In genomic region chr1:12525311-12526181, GRCh38 we compare ENCODE assay signal across 13 cellular contexts.
A peak's percentile ranks its signal among the peaks of the same experiment; 100 is the strongest.
DNase-seq lines count a peak whose midpoint lies in the region; ATAC-seq and TF ChIP-seq lines count a peak whose summit lies in the region.
"Had no signal": no experiment of that assay in that cellular context is flagged by ENCODE, and none has a peak within 500 bp of the region (broad histone marks: within the 10 kb centered on the region; RNA-seq: fewer than 3 reads in every experiment).

No MANE protein-coding gene starts in this region.

- H3K18ac ChIP-seq in IMR-90 (ENCODE audit: low read depth, low read length): no peak overlapping the region; the same call in 1 of the 2 replicates

- no peaks in the 10 kb centered on the region for H3K79me1 ChIP-seq in IMR-90 (ENCODE audit: low read depth in 1 of 2, low read length in 2 of 2)

- no peak overlapping the region for H3K27ac ChIP-seq in IMR-90 (ENCODE audit: insufficient read depth, low read length)
- H3K27ac ChIP-seq in GM23248: no peak overlapping the region
- H3K27ac ChIP-seq: foreskin keratinocyte, WERI-Rb-1 had no signal

- in situ Hi-C loops in IMR-90 (cut with MboI; ENCODE audit: low sequenced_read_pairs) (no loop called here), GM23248 (cut with MboI) (no loop called here)

- peaks cover 14% of the 10 kb centered on the region for H3K4me1 Mint-ChIP-seq in activated T-helper 1 cell treated with anti-CD3 and anti-CD28 coated beads, Interleukin-12 subunit alpha, Interleukin-12 subunit beta, Interleukin-2, Interleukin-4 antibody, amounts not matched to agents 30 ng/mL and 10 ng/mL and 1 ng/mL, durations not matched to agents 14 hours and 24 hours and 36 hours (ENCODE audit: low read depth)

- no peak overlapping the region for H2BK5ac ChIP-seq in IMR-90 (ENCODE audit: low read depth, low read length, poor library complexity, severe bottlenecking)

- H3K9me1 ChIP-seq in IMR-90 (ENCODE audit: insufficient read depth, low read length): 0 out of 2 replicates have a peak, but pooled peaks cover 4% of the 10 kb centered on the region

- dilution Hi-C loops in IMR-90 (cut with HindIII; ENCODE audit: low sequenced_read_pairs, unreplicated experiment): no loop called here

- no peak overlapping the region for H3K9ac ChIP-seq in IMR-90 (ENCODE audit: low read depth, low read length)
- no peak overlapping the region for H3K9ac ChIP-seq in GM23248

- no peak overlapping the region for H4K91ac ChIP-seq in IMR-90 (ENCODE audit: insufficient read depth, low read depth, low read length)

- H3K27ac Mint-ChIP-seq in activated T-helper 1 cell treated with anti-CD3 and anti-CD28 coated beads, Interleukin-12 subunit alpha, Interleukin-12 subunit beta, Interleukin-2, Interleukin-4 antibody, amounts not matched to agents 30 ng/mL and 10 ng/mL and 1 ng/mL, durations not matched to agents 14 hours and 24 hours and 36 hours: peak overlapping the region; percentile 67
- H3K27ac Mint-ChIP-seq: HFFc6 had no signal

- no peak overlapping the region for H3K4me3 ChIP-seq in IMR-90 (ENCODE audit: insufficient read depth, low read depth, low read length)
- H3K4me3 ChIP-seq in GM23248: no peak overlapping the region

- no peaks in the 10 kb centered on the region for H3K9me3 ChIP-seq in IMR-90 (ENCODE audit: control insufficient read depth, insufficient read depth, low read length)
- H3K9me3 ChIP-seq in GM23248 (ENCODE audit: low read depth): no peaks in the 10 kb centered on the region

- H3K36me3 ChIP-seq in IMR-90 (ENCODE audit: control insufficient read depth, insufficient read depth, low read length) (no peaks in the 10 kb centered on the region), GM23248 (ENCODE audit: low read depth) (no peaks in the 10 kb centered on the region)
- H3K36me3 ChIP-seq: WERI-Rb-1 had no signal

- TF ChIP-seq RAD21 in IMR-90 (IDR thresholded peaks at IDR 0.05; ENCODE audit: low read length): no peak

- no peak overlapping the region; the same call in 2 of the 3 replicates for H2BK15ac ChIP-seq in IMR-90 (ENCODE audit: low read depth, low read length)

- intact Hi-C loops in IMR-90 (cut with micrococcal nuclease): no loop called here
- intact Hi-C loops in activated T-helper 1 cell treated with anti-CD3 and anti-CD28 coated beads, Interleukin-12 subunit alpha, Interleukin-12 subunit beta, Interleukin-2, Interleukin-4 antibody, amounts not matched to agents 30 ng/mL and 10 ng/mL and 1 ng/mL, durations not matched to agents 14 hours and 24 hours and 36 hours (cut with micrococcal nuclease): no loop called here

- no peak for TF ChIP-seq POLR2A in IMR-90 (IDR thresholded peaks at IDR 0.05; ENCODE audit: low read depth, low read length)

- CTCF ChIA-PET in IMR-90 (lab: Yijun Ruan, JAX): no interaction called here

- no peak overlapping the region for H3K4me3 Mint-ChIP-seq in activated T-helper 1 cell treated with anti-CD3 and anti-CD28 coated beads, Interleukin-12 subunit alpha, Interleukin-12 subunit beta, Interleukin-2, Interleukin-4 antibody, amounts not matched to agents 30 ng/mL and 10 ng/mL and 1 ng/mL, durations not matched to agents 14 hours and 24 hours and 36 hours
- H3K4me3 Mint-ChIP-seq: HFFc6, natural killer cell had no signal

- H2BK120ac ChIP-seq in IMR-90 (ENCODE audit: low read depth, low read length): no peak overlapping the region

- no peak overlapping the region for H3K4ac ChIP-seq in IMR-90 (ENCODE audit: low read depth, low read length)

- no peaks in the 10 kb centered on the region for H3K9me2 ChIP-seq in GM23248 (ENCODE audit: insufficient read depth)

- peak overlapping the region; percentile 24 for H2AFZ ChIP-seq in IMR-90 (replicated peaks; ENCODE audit: low read length, poor library complexity)
- H2AFZ ChIP-seq in GM23248: no peak overlapping the region

- H3K4me1 ChIP-seq in IMR-90 (ENCODE audit: control insufficient read depth, insufficient read depth, low read length) (peaks cover 8% of the 10 kb centered on the region), GM23248 (ENCODE audit: insufficient read depth) (peaks cover 7% of the 10 kb centered on the region)
- H3K4me1 ChIP-seq: foreskin keratinocyte had no signal

- 0 out of 2 replicates have a peak overlapping the region, but pooled peaks have one; percentile 21 for H3K14ac ChIP-seq in IMR-90 (replicated peaks; ENCODE audit: low read depth, low read length)

- ATAC-seq in IMR-90 (ENCODE audit: low read depth) (peak; percentile 24), GM21723 (IDR thresholded peaks at IDR 0.05; ENCODE audit: unreplicated experiment) (no peak)
- ATAC-seq: foreskin keratinocyte, natural killer cell had no signal

- DNase-seq in IMR-90: no peak
- DNase-seq in activated T-helper 1 cell treated with anti-CD3 and anti-CD28 coated beads, Interleukin-12 subunit alpha, Interleukin-12 subunit beta, Interleukin-2, Interleukin-4 antibody, amounts not matched to agents 30 ng/mL and 10 ng/mL and 1 ng/mL, durations not matched to agents 14 hours and 24 hours and 36 hours (ENCODE audit: low spot score): no peak
- peak; percentile 53 for DNase-seq in left kidney (ENCODE audit: low read depth, low spot score)
- DNase-seq in smooth muscle cell of the brain vasculature (ENCODE audit: low read depth, low spot score): peak; percentile 28
- DNase-seq in COLO668 (lab: John Stamatoyannopoulos, UW; ENCODE audit: unreplicated experiment): no peak
- DNase-seq in NCI-H146 (lab: John Stamatoyannopoulos, UW): no peak
- DNase-seq in GM23248: no peak
- DNase-seq: DMS 273 treated with DMSO at 0.1 percent for 48 hours, foreskin keratinocyte, HFFc6, natural killer cell, WERI-Rb-1 had no signal

- no peaks in the 10 kb centered on the region for H3K79me2 ChIP-seq in GM23248 (ENCODE audit: insufficient read depth)

- no peak overlapping the region for H3K4me2 ChIP-seq in IMR-90 (ENCODE audit: low read depth, low read length)
- no peak overlapping the region for H3K4me2 ChIP-seq in GM23248 (ENCODE audit: unreplicated experiment)

- H3K36me3 Mint-ChIP-seq in activated T-helper 1 cell treated with anti-CD3 and anti-CD28 coated beads, Interleukin-12 subunit alpha, Interleukin-12 subunit beta, Interleukin-2, Interleukin-4 antibody, amounts not matched to agents 30 ng/mL and 10 ng/mL and 1 ng/mL, durations not matched to agents 14 hours and 24 hours and 36 hours (ENCODE audit: low read depth): peaks cover 5% of the 10 kb centered on the region
- H3K36me3 Mint-ChIP-seq: natural killer cell had no signal

- no peak overlapping the region for H3K23ac ChIP-seq in IMR-90 (ENCODE audit: low read depth, low read length)

- no peak overlapping the region for H3K56ac ChIP-seq in IMR-90 (ENCODE audit: extremely low read depth, insufficient read depth, low read length)

- no peaks in the 10 kb centered on the region for H3F3A ChIP-seq in GM23248 (ENCODE audit: insufficient read depth)

- peaks cover 4% of the 10 kb centered on the region for H3K9me3 Mint-ChIP-seq in activated T-helper 1 cell treated with anti-CD3 and anti-CD28 coated beads, Interleukin-12 subunit alpha, Interleukin-12 subunit beta, Interleukin-2, Interleukin-4 antibody, amounts not matched to agents 30 ng/mL and 10 ng/mL and 1 ng/mL, durations not matched to agents 14 hours and 24 hours and 36 hours
- H3K9me3 Mint-ChIP-seq: HFFc6, natural killer cell had no signal

- WGBS in IMR-90 (ENCODE audit: extremely low coverage in 2 of 2, insufficient read length in 1 of 2), 2 experiments: 92% methylated on average over 5 of the region's 13 CpGs; no CpG with 5 or more reads in 1 of the 2 experiments
- 84 to 87% methylated on average over 11 to 13 of the region's 13 CpGs for WGBS in GM23248 (ENCODE audit: low coverage in 1 of 2, low lambda C conversion rate in 2 of 2, missing lambda C conversion rate in 2 of 2), 2 experiments

- H3K27me3 ChIP-seq in IMR-90 (ENCODE audit: control insufficient read depth, insufficient read depth, low read length): no peaks in the 10 kb centered on the region
- H3K27me3 ChIP-seq in GM23248 (replicated peaks; ENCODE audit: insufficient read depth): no peaks in the 10 kb centered on the region

- BruUV-seq in IMR-90 (replicated peaks; lab: Mats Ljungman, UMichigan): no TSS peak

- 0 out of 2 replicates have a peak overlapping the region, but pooled peaks have one; percentile 39 for H2AK5ac ChIP-seq in IMR-90 (ENCODE audit: low read depth, low read length)

- no peak overlapping the region for H2BK20ac ChIP-seq in IMR-90 (ENCODE audit: low read depth, low read length)

- TF ChIP-seq CTCF in IMR-90 (conservative IDR thresholded peaks at IDR 0.05; ENCODE audit: low read depth, low read length): no peak

- H4K5ac ChIP-seq in IMR-90 (ENCODE audit: low read depth, low read length): peak overlapping the region; percentile 19; the same call in 1 of the 2 replicates

- H3K27me3 Mint-ChIP-seq in activated T-helper 1 cell treated with anti-CD3 and anti-CD28 coated beads, Interleukin-12 subunit alpha, Interleukin-12 subunit beta, Interleukin-2, Interleukin-4 antibody, amounts not matched to agents 30 ng/mL and 10 ng/mL and 1 ng/mL, durations not matched to agents 14 hours and 24 hours and 36 hours (ENCODE audit: insufficient read depth): no peaks in the 10 kb centered on the region

- H2AK9ac ChIP-seq in IMR-90 (replicated peaks; ENCODE audit: low read depth, low read length, poor library complexity): no peak overlapping the region

- peak overlapping the region in 1 of 2 experiments; percentile 56; a peak in 1 of 4 replicates for H4K8ac ChIP-seq in IMR-90 (ENCODE audit: low read depth in 2 of 2, low read length in 2 of 2)

- POLR2A ChIA-PET in IMR-90 (lab: Charles Lee; ENCODE audit: unreplicated experiment): no interaction called here

- no peaks in the 10 kb centered on the region for H4K20me1 ChIP-seq in IMR-90 (ENCODE audit: insufficient read depth, low read length)
- H4K20me1 ChIP-seq in GM23248 (ENCODE audit: insufficient read depth): no peaks in the 10 kb centered on the region

TF ChIP-seq in IMR-90, 13 proteins besides CTCF, POLR2A, EP300 and RAD21:
- no peak for TF ChIP-seq MAFK (IDR thresholded peaks at IDR 0.05; ENCODE audit: low read depth, low read length)
- no peak for TF ChIP-seq SMC3 (IDR thresholded peaks at IDR 0.05; ENCODE audit: low read depth, low read length)
- TF ChIP-seq ELK1 (IDR thresholded peaks at IDR 0.05; ENCODE audit: borderline replicate concordance, low read depth, low read length): no peak
- TF ChIP-seq RFX5 (IDR thresholded peaks at IDR 0.05; ENCODE audit: low read depth, low read length): no peak
- no peak for TF ChIP-seq CEBPB (IDR thresholded peaks at IDR 0.05; ENCODE audit: low read depth, low read length)

Comparison
In these comparisons a context has a peak if more than half of its experiments do, and no peak if none do; other contexts are left out.
1. DNase-seq: peak in left kidney (single experiment) and smooth muscle cell of the brain vasculature (single experiment); none in IMR-90 (single experiment), activated T-helper 1 cell treated with anti-CD3 and anti-CD28 coated beads, Interleukin-12 subunit alpha, Interleukin-12 subunit beta, Interleukin-2, Interleukin-4 antibody, amounts not matched to agents 30 ng/mL and 10 ng/mL and 1 ng/mL, durations not matched to agents 14 hours and 24 hours and 36 hours (single experiment), COLO668 (single experiment), NCI-H146 (single experiment) and GM23248 (single experiment).